12 cellular contexts compared by ENCODE assay signal in genomic region chr4:15784959-15785634, GRCh38. TPM values are rescaled to one million over a fixed set of nuclear protein-coding genes. Genes with fewer than 3 reads are reported as not detected.
A peak's percentile ranks its signal among the peaks of the same experiment; 100 is the strongest.
DNase-seq lines count a peak whose midpoint lies in the region; ATAC-seq and TF ChIP-seq lines count a peak whose summit lies in the region.
"Had no signal": no experiment of that assay in that cellular context is flagged by ENCODE, and none has a peak within 500 bp of the region (broad histone marks: within the 10 kb centered on the region; RNA-seq: fewer than 3 reads in every experiment).

No MANE protein-coding gene starts in this region.

- TF ChIP-seq POLR2A in erythroblast (IDR thresholded peaks at IDR 0.05; ENCODE audit: low read length), result no peak

- intact Hi-C loops in mucosa of descending colon (cut with DNase I, micrococcal nuclease), result no loop called here

- no peaks in the 10 kb centered on the region for H3K36me3 ChIP-seq in mucosa of descending colon (ENCODE audit: low read depth)
- H3K36me3 ChIP-seq: breast epithelium, left ventricle myocardium inferior had no signal

- H3K27me3 Mint-ChIP-seq in naive thymus-derived CD8-positive, alpha-beta T cell, result no peaks in the 10 kb centered on the region

- no peaks in the 10 kb centered on the region for H3K4me1 ChIP-seq in mucosa of descending colon (ENCODE audit: low read depth)
- H3K4me1 ChIP-seq: breast epithelium had no signal

- peak overlapping the region in 3 of 10 donors; percentile 49 to 92 (median 59) for H3K27ac Mint-ChIP-seq in naive thymus-derived CD8-positive, alpha-beta T cell

- peaks cover 16 to 66% (median 49%) of the 10 kb centered on the region in 4 donors for H3K4me1 Mint-ChIP-seq in naive thymus-derived CD8-positive, alpha-beta T cell

- peaks cover 0 to 4% (median 0%) of the 10 kb centered on the region in 9 donors for H3K9me3 Mint-ChIP-seq in naive thymus-derived CD8-positive, alpha-beta T cell

- H3K36me3 Mint-ChIP-seq in naive thymus-derived CD8-positive, alpha-beta T cell, result peaks cover 5 to 16% (median 6%) of the 10 kb centered on the region in 3 donors

- peak; percentile 84 for ATAC-seq in GM19035 (IDR thresholded peaks at IDR 0.05; ENCODE audit: unreplicated experiment)
- peak; percentile 74 for ATAC-seq in GM21737 (IDR thresholded peaks at IDR 0.05; ENCODE audit: unreplicated experiment)
- ATAC-seq in HG03354 (IDR thresholded peaks at IDR 0.05; ENCODE audit: poor library complexity, severe bottlenecking, unreplicated experiment), result peak; percentile 80
- ATAC-seq in mucosa of descending colon, result peak; percentile 72
- no peak for ATAC-seq in naive thymus-derived CD8-positive, alpha-beta T cell

- POLR2A ChIA-PET in naive thymus-derived CD8-positive, alpha-beta T cell (lab: Charles Lee), result no interaction called here

- no peak for TF ChIP-seq CTCF in mucosa of descending colon (IDR thresholded peaks at IDR 0.05)

- H3K4me3 ChIP-seq in mucosa of descending colon, result no peak overlapping the region
- H3K4me3 ChIP-seq: breast epithelium, left ventricle myocardium inferior, SK-N-MC had no signal

- no peaks in the 10 kb centered on the region for H3K9me3 ChIP-seq in mucosa of descending colon
- H3K9me3 ChIP-seq: breast epithelium, left ventricle myocardium inferior had no signal

- no peak overlapping the region for H3K4me3 Mint-ChIP-seq in naive thymus-derived CD8-positive, alpha-beta T cell

- DNase-seq in mucosa of descending colon (no peak), NCI-H1105 treated with DMSO at 0.1 percent for 48 hours (lab: John Stamatoyannopoulos, UW) (no peak), erythroblast (lab: John Stamatoyannopoulos, UW) (no peak), NCI-H1694 (lab: John Stamatoyannopoulos, UW) (no peak)
- no peak for DNase-seq in naive thymus-derived CD8-positive, alpha-beta T cell
- DNase-seq: left ventricle myocardium inferior, NCI-H2029 treated with DMSO at 0.1 percent for 48 hours had no signal

RNA-seq across cellular contexts. Expression of gene CD38, which starts 7.0 kb away (rescaled TPM):
- total RNA-seq in mucosa of descending colon, result 1 to 10 TPM; 1.8 to 6.2 (median 3.8) TPM
- 1 to 10 TPM; 1.4 to 3.2 TPM for total RNA-seq in naive thymus-derived CD8-positive, alpha-beta T cell
- 1 to 10 TPM; 2.0 to 7.7 (median 5.9) TPM for polyA plus RNA-seq in naive thymus-derived CD8-positive, alpha-beta T cell

Comparison
In these comparisons a context has a peak if more than half of its experiments do, and no peak if none do; other contexts are left out.
1. ATAC-seq: peak in GM19035 (single experiment), GM21737 (single experiment), HG03354 (single experiment) and mucosa of descending colon (single experiment); none in naive thymus-derived CD8-positive, alpha-beta T cell (0 of 2).